Comparison of ENCODE assay signal across 16 cellular contexts in genomic region chr9:107176701-107177100, GRCh38.
A peak's percentile ranks its signal among the peaks of the same experiment; 100 is the strongest.
DNase-seq lines count a peak whose midpoint lies in the region; ATAC-seq and TF ChIP-seq lines count a peak whose summit lies in the region.
"Had no signal": no experiment of that assay in that cellular context is flagged by ENCODE, and none has a peak within 500 bp of the region (broad histone marks: within the 10 kb centered on the region; RNA-seq: fewer than 3 reads in every experiment).

No MANE protein-coding gene starts in this region.

- ATAC-seq in HG03159 (IDR thresholded peaks at IDR 0.05; ENCODE audit: unreplicated experiment), result no peak
- ATAC-seq in GM19023 (IDR thresholded peaks at IDR 0.05; ENCODE audit: unreplicated experiment), result no peak

- intact Hi-C loops in dorsolateral prefrontal cortex (cut with DNase I), result loop anchor here in 1 of 2 donors (10.0 kb wide), 1 partner anchor 1272 kb away; no protein-coding TSS in a partner anchor

- no peaks in the 10 kb centered on the region for H3K36me3 Mint-ChIP-seq in neural crest cell (ENCODE audit: low read depth)

- DNase-seq in AG08395 (ENCODE audit: low spot score), result peak; percentile 49
- peak; percentile 72 for DNase-seq in NCI-H1694 treated with DMSO at 0.1 percent for 48 hours (lab: John Stamatoyannopoulos, UW)
- peak; percentile 39 for DNase-seq in epithelial cell of esophagus (ENCODE audit: low read depth)
- DNase-seq in neural crest cell (ENCODE audit: low read depth, low spot score), result no peak
- no peak for DNase-seq in NOMO-1 (lab: John Stamatoyannopoulos, UW; ENCODE audit: unreplicated experiment in 2 of 2)
- no peak for DNase-seq in dorsolateral prefrontal cortex
- DNase-seq: activated CD4-positive, alpha-beta T cell treated with anti-CD3 and anti-CD28 coated beads for 1 hour; H7; ovary had no signal

- peak overlapping the region; percentile 43 for H3K4me3 Mint-ChIP-seq in neural crest cell
- H3K4me3 Mint-ChIP-seq: B cell had no signal

- TF ChIP-seq CTCF in epithelial cell of esophagus (IDR thresholded peaks at IDR 0.05; ENCODE audit: insufficient read depth, low read depth, low read length, missing control alignments) (no peak), neural crest cell (conservative IDR thresholded peaks at IDR 0.05) (no peak), dorsolateral prefrontal cortex (IDR thresholded peaks at IDR 0.05 in 54 of 56, conservative IDR thresholded peaks at IDR 0.05 in 2 of 56; ENCODE audit: low read depth in 1 of 56, partially characterized antibody in 56 of 56) (no peak)

- no peaks in the 10 kb centered on the region for H3K27me3 Mint-ChIP-seq in neural crest cell (ENCODE audit: low read depth)

- peak overlapping the region in 16 of 59 donors; percentile 0 to 52 (median 28) for H3K27ac ChIP-seq in dorsolateral prefrontal cortex
- H3K27ac ChIP-seq: KMS-11, ovary, SK-N-MC, thoracic aorta had no signal

- no peaks in the 10 kb centered on the region for H3K9me3 Mint-ChIP-seq in neural crest cell

- peaks cover 19% of the 10 kb centered on the region for H3K4me1 Mint-ChIP-seq in neural crest cell
- H3K4me1 Mint-ChIP-seq: B cell had no signal

- H3K4me3 ChIP-seq in epithelial cell of esophagus (ENCODE audit: low read length) (no peak overlapping the region), dorsolateral prefrontal cortex (no peak overlapping the region)
- H3K4me3 ChIP-seq: esophagus muscularis mucosa, ovary, SK-N-MC, thoracic aorta had no signal

- H3K27me3 ChIP-seq in dorsolateral prefrontal cortex, result peaks cover 0 to 3% (median 0%) of the 10 kb centered on the region in 45 donors
- H3K27me3 ChIP-seq: esophagus muscularis mucosa, ovary had no signal

- H3K27ac Mint-ChIP-seq in neural crest cell (ENCODE audit: unreplicated experiment), result peak overlapping the region; percentile 89
- H3K27ac Mint-ChIP-seq: B cell had no signal

Comparison
In these comparisons a context has a peak if more than half of its experiments do, and no peak if none do; other contexts are left out.
1. DNase-seq: peak in AG08395 (single experiment), NCI-H1694 treated with DMSO at 0.1 percent for 48 hours (single experiment) and epithelial cell of esophagus (single experiment); none in neural crest cell (single experiment), NOMO-1 (0 of 2) and dorsolateral prefrontal cortex (0 of 10).